In the genomic region with DNA sequence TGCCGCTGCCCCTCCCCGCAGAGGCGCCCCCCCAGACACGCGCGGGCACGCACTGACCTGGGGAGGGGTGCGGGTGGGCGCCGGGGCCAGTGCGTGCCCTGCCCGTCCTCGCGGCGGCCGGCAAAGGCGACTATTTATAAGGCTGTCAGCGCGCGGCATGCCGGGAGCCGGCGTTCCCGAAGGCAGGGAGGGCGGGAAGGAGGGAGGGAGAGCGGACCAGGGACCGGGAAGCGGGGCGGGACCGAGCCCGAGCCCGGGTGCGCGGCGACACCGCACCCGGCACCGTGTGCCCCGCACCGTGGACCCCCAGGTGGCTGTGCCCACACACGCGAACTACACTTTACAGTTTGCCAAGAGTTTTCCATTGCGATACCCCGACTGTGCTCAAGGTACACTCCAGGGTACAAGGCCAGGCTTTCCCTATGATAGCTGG, we compare ENCODE assay signal across 2 cellular contexts.
TF ChIP-seq lines count a peak whose summit lies in the region.

A gene with protein sequence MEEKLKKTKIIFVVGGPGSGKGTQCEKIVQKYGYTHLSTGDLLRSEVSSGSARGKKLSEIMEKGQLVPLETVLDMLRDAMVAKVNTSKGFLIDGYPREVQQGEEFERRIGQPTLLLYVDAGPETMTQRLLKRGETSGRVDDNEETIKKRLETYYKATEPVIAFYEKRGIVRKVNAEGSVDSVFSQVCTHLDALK (minus strand): TSS at position 110 of the 433 bp plus-strand sequence. CDS start 3,058 bp downstream, outside the sequence.

TF ChIP-seq in A549, 52 proteins besides CTCF, POLR2A, EP300 and RAD21 (continued from another document):
- TF ChIP-seq, protein P1, sequence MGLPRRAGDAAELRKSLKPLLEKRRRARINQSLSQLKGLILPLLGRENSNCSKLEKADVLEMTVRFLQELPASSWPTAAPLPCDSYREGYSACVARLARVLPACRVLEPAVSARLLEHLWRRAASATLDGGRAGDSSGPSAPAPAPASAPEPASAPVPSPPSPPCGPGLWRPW (IDR thresholded peaks at IDR 0.05), result no peak
- peak; percentile 25 to 63; a peak in 1 of 5 replicates for TF ChIP-seq JUN (IDR thresholded peaks at IDR 0.05)
- TF ChIP-seq, protein P2, sequence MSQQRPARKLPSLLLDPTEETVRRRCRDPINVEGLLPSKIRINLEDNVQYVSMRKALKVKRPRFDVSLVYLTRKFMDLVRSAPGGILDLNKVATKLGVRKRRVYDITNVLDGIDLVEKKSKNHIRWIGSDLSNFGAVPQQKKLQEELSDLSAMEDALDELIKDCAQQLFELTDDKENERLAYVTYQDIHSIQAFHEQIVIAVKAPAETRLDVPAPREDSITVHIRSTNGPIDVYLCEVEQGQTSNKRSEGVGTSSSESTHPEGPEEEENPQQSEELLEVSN (IDR thresholded peaks at IDR 0.05; ENCODE audit: borderline replicate concordance, low read depth), result peak; percentile 83
- TF ChIP-seq, protein P3, sequence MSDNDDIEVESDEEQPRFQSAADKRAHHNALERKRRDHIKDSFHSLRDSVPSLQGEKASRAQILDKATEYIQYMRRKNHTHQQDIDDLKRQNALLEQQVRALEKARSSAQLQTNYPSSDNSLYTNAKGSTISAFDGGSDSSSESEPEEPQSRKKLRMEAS (IDR thresholded peaks at IDR 0.05), result peak; percentile 67
- TF ChIP-seq, protein P4, sequence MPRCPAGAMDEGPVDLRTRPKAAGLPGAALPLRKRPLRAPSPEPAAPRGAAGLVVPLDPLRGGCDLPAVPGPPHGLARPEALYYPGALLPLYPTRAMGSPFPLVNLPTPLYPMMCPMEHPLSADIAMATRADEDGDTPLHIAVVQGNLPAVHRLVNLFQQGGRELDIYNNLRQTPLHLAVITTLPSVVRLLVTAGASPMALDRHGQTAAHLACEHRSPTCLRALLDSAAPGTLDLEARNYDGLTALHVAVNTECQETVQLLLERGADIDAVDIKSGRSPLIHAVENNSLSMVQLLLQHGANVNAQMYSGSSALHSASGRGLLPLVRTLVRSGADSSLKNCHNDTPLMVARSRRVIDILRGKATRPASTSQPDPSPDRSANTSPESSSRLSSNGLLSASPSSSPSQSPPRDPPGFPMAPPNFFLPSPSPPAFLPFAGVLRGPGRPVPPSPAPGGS (IDR thresholded peaks at IDR 0.05), result peak; percentile 37; the same call in 1 of the 3 replicates

TF ChIP-seq in HCT116, 20 proteins besides CTCF, POLR2A, EP300 and RAD21 (continued from another document):
- TF ChIP-seq, protein P5, sequence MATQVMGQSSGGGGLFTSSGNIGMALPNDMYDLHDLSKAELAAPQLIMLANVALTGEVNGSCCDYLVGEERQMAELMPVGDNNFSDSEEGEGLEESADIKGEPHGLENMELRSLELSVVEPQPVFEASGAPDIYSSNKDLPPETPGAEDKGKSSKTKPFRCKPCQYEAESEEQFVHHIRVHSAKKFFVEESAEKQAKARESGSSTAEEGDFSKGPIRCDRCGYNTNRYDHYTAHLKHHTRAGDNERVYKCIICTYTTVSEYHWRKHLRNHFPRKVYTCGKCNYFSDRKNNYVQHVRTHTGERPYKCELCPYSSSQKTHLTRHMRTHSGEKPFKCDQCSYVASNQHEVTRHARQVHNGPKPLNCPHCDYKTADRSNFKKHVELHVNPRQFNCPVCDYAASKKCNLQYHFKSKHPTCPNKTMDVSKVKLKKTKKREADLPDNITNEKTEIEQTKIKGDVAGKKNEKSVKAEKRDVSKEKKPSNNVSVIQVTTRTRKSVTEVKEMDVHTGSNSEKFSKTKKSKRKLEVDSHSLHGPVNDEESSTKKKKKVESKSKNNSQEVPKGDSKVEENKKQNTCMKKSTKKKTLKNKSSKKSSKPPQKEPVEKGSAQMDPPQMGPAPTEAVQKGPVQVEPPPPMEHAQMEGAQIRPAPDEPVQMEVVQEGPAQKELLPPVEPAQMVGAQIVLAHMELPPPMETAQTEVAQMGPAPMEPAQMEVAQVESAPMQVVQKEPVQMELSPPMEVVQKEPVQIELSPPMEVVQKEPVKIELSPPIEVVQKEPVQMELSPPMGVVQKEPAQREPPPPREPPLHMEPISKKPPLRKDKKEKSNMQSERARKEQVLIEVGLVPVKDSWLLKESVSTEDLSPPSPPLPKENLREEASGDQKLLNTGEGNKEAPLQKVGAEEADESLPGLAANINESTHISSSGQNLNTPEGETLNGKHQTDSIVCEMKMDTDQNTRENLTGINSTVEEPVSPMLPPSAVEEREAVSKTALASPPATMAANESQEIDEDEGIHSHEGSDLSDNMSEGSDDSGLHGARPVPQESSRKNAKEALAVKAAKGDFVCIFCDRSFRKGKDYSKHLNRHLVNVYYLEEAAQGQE (IDR thresholded peaks at IDR 0.05; ENCODE audit: low read depth), result no peak
- TF ChIP-seq SIN3A (IDR thresholded peaks at IDR 0.05; ENCODE audit: low read depth) (no peak), ZNF274 (IDR thresholded peaks at IDR 0.05; ENCODE audit: low read depth, low read length) (no peak), ZFX (IDR thresholded peaks at IDR 0.05) (no peak), SRF (IDR thresholded peaks at IDR 0.05; ENCODE audit: low read depth) (no peak), CEBPB (IDR thresholded peaks at IDR 0.05; ENCODE audit: low read depth) (no peak)
